Comparison of ENCODE assay signal across 10 cellular contexts in genomic region chr15:92840149-92840548, GRCh38. TPM values are rescaled to one million over a fixed set of nuclear protein-coding genes. Genes with fewer than 3 reads are reported as not detected.
DNase-seq lines count a peak whose midpoint lies in the region; ATAC-seq and TF ChIP-seq lines count a peak whose summit lies in the region.
"Had no signal": no experiment of that assay in that cellular context is flagged by ENCODE, and none has a peak within 500 bp of the region (broad histone marks: within the 10 kb centered on the region; RNA-seq: fewer than 3 reads in every experiment).

No MANE protein-coding gene starts in this region.

- TF ChIP-seq POLR2A in stomach (IDR thresholded peaks at IDR 0.05): no peak

- intact Hi-C loops in stomach (cut with DNase I; ENCODE audit: low total_unique reads) (no loop called here), cardiac septum (cut with DNase I) (no loop called here)

- H3K4me1 Mint-ChIP-seq in activated T-cell treated with anti-CD3 and anti-CD28 coated beads, Interleukin-2, amount 50 U/mL, for 72 hours (ENCODE audit: low read depth): peaks cover 61% of the 10 kb centered on the region
- H3K4me1 Mint-ChIP-seq in brain: peaks cover 39% of the 10 kb centered on the region

- no peak overlapping the region for H3K4me3 ChIP-seq in stomach

- H3K4me3 Mint-ChIP-seq in activated T-cell treated with anti-CD3 and anti-CD28 coated beads, Interleukin-2, amount 50 U/mL, for 72 hours: peak overlapping the region; percentile 29 to 54
- no peak overlapping the region for H3K4me3 Mint-ChIP-seq in brain
- H3K4me3 Mint-ChIP-seq: stimulated activated naive B cell treated with anti-CD40 and anti-IgM and Interleukin-4, amounts not matched to agents 10 μg/mL and 1 μg/mL and 100 μg/mL, for 72 hours had no signal

- TF ChIP-seq EP300 in stomach (IDR thresholded peaks at IDR 0.05): no peak

- no peaks in the 10 kb centered on the region for H3K27me3 ChIP-seq in stomach

- H3K4me1 ChIP-seq in stomach: peaks cover 5 to 17% (median 6%) of the 10 kb centered on the region in 4 donors

- no peaks in the 10 kb centered on the region for H3K27me3 Mint-ChIP-seq in activated T-cell treated with anti-CD3 and anti-CD28 coated beads, Interleukin-2, amount 50 U/mL, for 72 hours (ENCODE audit: low read depth)
- H3K27me3 Mint-ChIP-seq in brain: peaks cover 2% of the 10 kb centered on the region
- H3K27me3 Mint-ChIP-seq: stimulated activated naive B cell treated with anti-CD40 and anti-IgM and Interleukin-4, amounts not matched to agents 10 μg/mL and 1 μg/mL and 100 μg/mL, for 72 hours had no signal

- peak overlapping the region; percentile 16 for H3K27ac Mint-ChIP-seq in activated T-cell treated with anti-CD3 and anti-CD28 coated beads, Interleukin-2, amount 50 U/mL, for 72 hours
- H3K27ac Mint-ChIP-seq in brain: peak overlapping the region in 3 of 5 experiments; percentile 28 to 45 (median 31)

- no peak for ATAC-seq in activated T-cell treated with anti-CD3 and anti-CD28 coated beads, Interleukin-2, amount 50 U/mL, for 72 hours (replicated peaks in 1 of 2)

- no peaks in the 10 kb centered on the region for H3K36me3 Mint-ChIP-seq in activated T-cell treated with anti-CD3 and anti-CD28 coated beads, Interleukin-2, amount 50 U/mL, for 72 hours (ENCODE audit: insufficient read depth in 2 of 2)
- no peaks in the 10 kb centered on the region for H3K36me3 Mint-ChIP-seq in brain
- H3K36me3 Mint-ChIP-seq: stimulated activated naive B cell treated with anti-CD40 and anti-IgM and Interleukin-4, amounts not matched to agents 10 μg/mL and 1 μg/mL and 100 μg/mL, for 72 hours had no signal

- TF ChIP-seq CTCF in brain (conservative IDR thresholded peaks at IDR 0.05): no peak
- TF ChIP-seq CTCF in stomach (IDR thresholded peaks at IDR 0.05): no peak

- H3K9me3 ChIP-seq in KOPT-K1 (ENCODE audit: insufficient read depth, low read length, poor library complexity, severe bottlenecking): no peaks in the 10 kb centered on the region
- no peaks in the 10 kb centered on the region for H3K9me3 ChIP-seq in stomach

- H3K27ac ChIP-seq in KOPT-K1 (ENCODE audit: low read depth, low read length, poor library complexity, severe bottlenecking) (peak overlapping the region; percentile 40), stomach (peak overlapping the region in 1 of 5 donors; percentile 52)

- no peak for DNase-seq in activated T-cell treated with anti-CD3 and anti-CD28 coated beads, Interleukin-2, amount 50 U/mL, for 72 hours
- DNase-seq in activated T-cell treated with anti-CD3 and anti-CD28 coated beads, Interleukin-2, amount 50 U/mL, for 1 hour: no peak
- DNase-seq in stomach: peak; percentile 31
- DNase-seq in cardiac septum (ENCODE audit: low spot score): no peak
- no peak for DNase-seq in HuH-7.5 (ENCODE audit: low spot score)
- no peak for DNase-seq in mesenteric fat pad (ENCODE audit: low spot score)
- DNase-seq: kidney glomerular epithelial cell; stimulated activated naive B cell treated with anti-CD40 and anti-IgM and Interleukin-4, amounts not matched to agents 10 μg/mL and 1 μg/mL and 100 μg/mL, for 72 hours had no signal

- H3K36me3 ChIP-seq in KOPT-K1 (ENCODE audit: insufficient read depth, low read length) (no peaks in the 10 kb centered on the region), stomach (no peaks in the 10 kb centered on the region)

- H3K9me3 Mint-ChIP-seq in activated T-cell treated with anti-CD3 and anti-CD28 coated beads, Interleukin-2, amount 50 U/mL, for 72 hours: no peaks in the 10 kb centered on the region
- peaks cover 0 to 3% (median 0%) of the 10 kb centered on the region in 5 experiments for H3K9me3 Mint-ChIP-seq in brain
- H3K9me3 Mint-ChIP-seq: stimulated activated naive B cell treated with anti-CD40 and anti-IgM and Interleukin-4, amounts not matched to agents 10 μg/mL and 1 μg/mL and 100 μg/mL, for 72 hours had no signal

- WGBS in stomach, 5 donors: 71 to 84% (median 84%) methylated on average over 3 of the region's 3 CpGs

RNA-seq across cellular contexts. Expression of gene CHD2, which starts 60.0 kb away (rescaled TPM):
- total RNA-seq in activated T-cell treated with anti-CD3 and anti-CD28 coated beads, Interleukin-2, amount 50 U/mL, for 72 hours: 100 to 1,000 TPM; 208 to 246 TPM
- polyA plus RNA-seq in brain (ENCODE audit: insufficient read depth, low read depth, low replicate concordance): 28.2 TPM
- 100 to 1,000 TPM; 124 to 833 (median 164) TPM for total RNA-seq in stomach
- polyA plus RNA-seq in stomach: 10 to 100 TPM; 21.5 to 29.5 (median 23.5) TPM
- total RNA-seq in cardiac septum: 59.5 TPM
- total RNA-seq in mesenteric fat pad: 90.9 TPM

Comparison
In these comparisons a context has a peak if more than half of its experiments do, and no peak if none do; other contexts are left out.
1. H3K4me3 Mint-ChIP-seq: peak in activated T-cell treated with anti-CD3 and anti-CD28 coated beads, Interleukin-2, amount 50 U/mL, for 72 hours (2 of 2); none in brain (0 of 5).